ENCODE assay signal across 7 cellular contexts in genomic region chr4:108649863-108650211, GRCh38. TPM values are rescaled to one million over a fixed set of nuclear protein-coding genes. Genes with fewer than 3 reads are reported as not detected.
A peak's percentile ranks its signal among the peaks of the same experiment; 100 is the strongest.
DNase-seq lines count a peak whose midpoint lies in the region; ATAC-seq and TF ChIP-seq lines count a peak whose summit lies in the region.

No MANE protein-coding gene starts in this region.

- POLR2A ChIA-PET in SK-N-SH (lab: Yijun Ruan, JAX): interaction anchor here (1.0 to 2.6 kb wide), 4 partner anchors 11 to 29 kb away, joined by 3 to 18 read pairs (median 6); partner anchors contain the start of gene RPL34

- intact Hi-C loops in tibial artery (cut with DNase I; ENCODE audit: low total_unique reads): loop anchor here (5.0 kb wide), 1 partner anchor 33 kb away; no protein-coding TSS in a partner anchor

- H4K20me1 ChIP-seq in SK-N-SH (ENCODE audit: insufficient read depth): peaks cover 20% of the 10 kb centered on the region

- H3K27me3 ChIP-seq in SK-N-SH (ENCODE audit: insufficient read depth) (no peaks in the 10 kb centered on the region), tibial artery (no peaks in the 10 kb centered on the region)

- H3K4me1 ChIP-seq in SK-N-SH (ENCODE audit: control insufficient read depth in 1 of 2, insufficient read depth in 2 of 2, low read depth in 1 of 2, low read length in 1 of 2) (peaks cover 7 to 8% of the 10 kb centered on the region in 2 experiments), tibial artery (peaks cover 0 to 37% (median 15%) of the 10 kb centered on the region in 4 donors)

- DNase-seq in SK-N-SH (no peak), tibial artery (no peak), NCI-H1105 treated with DMSO at 0.1 percent for 48 hours (lab: John Stamatoyannopoulos, UW) (no peak), NCI-H510A treated with DMSO at 0.1 percent for 48 hours (lab: John Stamatoyannopoulos, UW) (no peak)

- H3K79me2 ChIP-seq in SK-N-SH (ENCODE audit: insufficient read depth): peaks cover 44% of the 10 kb centered on the region

- peak overlapping the region; percentile 91 for H2AFZ ChIP-seq in SK-N-SH (ENCODE audit: low read depth)

- H3K9ac ChIP-seq in SK-N-SH: peak overlapping the region; percentile 89; the same call in 1 of the 2 replicates

- peaks cover 14% of the 10 kb centered on the region for H3F3A ChIP-seq in SK-N-SH (replicated peaks; ENCODE audit: insufficient read depth)

- H3K27ac ChIP-seq in SK-N-SH (ENCODE audit: low read depth in 2 of 2, low read length in 1 of 2) (peak overlapping the region in 1 of 2 experiments; percentile 75; a peak in 2 of 4 replicates), tibial artery (peak overlapping the region in 1 of 2 donors; percentile 96)

- no peak for TF ChIP-seq EP300 in SK-N-SH (IDR thresholded peaks at IDR 0.05; ENCODE audit: borderline replicate concordance in 1 of 2, low read depth in 1 of 2, low read length in 1 of 2)

- peak; percentile 15 for ATAC-seq in GM19023 (IDR thresholded peaks at IDR 0.05; ENCODE audit: unreplicated experiment)
- ATAC-seq in HG02763 (IDR thresholded peaks at IDR 0.05; ENCODE audit: unreplicated experiment): peak; percentile 19

- under 1% methylated on average over 6 of the region's 6 CpGs for WGBS in SK-N-SH (ENCODE audit: low lambda C conversion rate)

- H3K4me2 ChIP-seq in SK-N-SH: peak overlapping the region; percentile 72

- TF ChIP-seq CTCF in SK-N-SH (IDR thresholded peaks at IDR 0.05) (no peak), tibial artery (IDR thresholded peaks at IDR 0.05) (no peak)

- H3K9me3 ChIP-seq in SK-N-SH (no peaks in the 10 kb centered on the region), tibial artery (no peaks in the 10 kb centered on the region)

- TF ChIP-seq RAD21 in SK-N-SH (IDR thresholded peaks at IDR 0.05; ENCODE audit: low read length): no peak

- H3K36me3 ChIP-seq in SK-N-SH (replicated peaks in 1 of 2; ENCODE audit: control insufficient read depth in 1 of 2, insufficient read depth in 2 of 2, low read length in 1 of 2) (peaks cover 3 to 9% of the 10 kb centered on the region in 2 experiments), tibial artery (no peaks in the 10 kb centered on the region)

- H3K9me2 ChIP-seq in SK-N-SH: no peaks in the 10 kb centered on the region

- CTCF ChIA-PET in SK-N-SH (lab: Yijun Ruan, JAX): interaction anchor here (0.6 to 1.4 kb wide), 2 partner anchors 14 to 594 kb away, joined by 3 read pairs; no protein-coding TSS in a partner anchor

- H3K4me3 ChIP-seq in SK-N-SH (ENCODE audit: low read depth in 2 of 2, low read length in 1 of 2): peak overlapping the region; percentile 54 to 96
- peak overlapping the region; percentile 97 for H3K4me3 ChIP-seq in iPS-11a (ENCODE audit: low read depth, low read length)
- peak overlapping the region; percentile 88 to 96 for H3K4me3 ChIP-seq in tibial artery

TF ChIP-seq in SK-N-SH, 30 proteins besides CTCF, POLR2A, EP300 and RAD21:
- TF ChIP-seq MXI1 (IDR thresholded peaks at IDR 0.05; ENCODE audit: low read depth, low read length) (no peak), GATA2 (CRISPR knock-in tag; IDR thresholded peaks at IDR 0.05) (no peak), REST (IDR thresholded peaks at IDR 0.05; ENCODE audit: low read depth, low read length) (no peak), POLR2AphosphoS5 (IDR thresholded peaks at IDR 0.05; ENCODE audit: low read depth, low read length) (no peak), TCF12 (IDR thresholded peaks at IDR 0.05) (no peak), MEF2A (IDR thresholded peaks at IDR 0.05; ENCODE audit: borderline replicate concordance, low read depth) (no peak), SIN3A (IDR thresholded peaks at IDR 0.05; ENCODE audit: borderline replicate concordance, low read depth, low read length) (no peak), PBX3 (IDR thresholded peaks at IDR 0.05) (no peak), RFX5 (IDR thresholded peaks at IDR 0.05; ENCODE audit: low read length) (no peak), GABPA (IDR thresholded peaks at IDR 0.05; ENCODE audit: low read depth) (no peak), TEAD4 (IDR thresholded peaks at IDR 0.05; ENCODE audit: borderline replicate concordance, insufficient read depth) (no peak), RXRA (IDR thresholded peaks at IDR 0.05; ENCODE audit: borderline replicate concordance, low read depth) (no peak), SMC3 (IDR thresholded peaks at IDR 0.05; ENCODE audit: low read depth, low read length) (no peak), RCOR1 (IDR thresholded peaks at IDR 0.05; ENCODE audit: low read length) (no peak), TAF1 (IDR thresholded peaks at IDR 0.05; ENCODE audit: borderline replicate concordance, low read depth, low read length) (no peak), USF2 (IDR thresholded peaks at IDR 0.05; ENCODE audit: borderline replicate concordance, low read depth, low read length) (no peak), NFIC (IDR thresholded peaks at IDR 0.05; ENCODE audit: borderline replicate concordance) (no peak), FOXJ3 (CRISPR knock-in tag; IDR thresholded peaks at IDR 0.05) (no peak), ELF1 (IDR thresholded peaks at IDR 0.05) (no peak)

RNA-seq across cellular contexts. Expression of gene OSTC, which starts 0.6 kb away (rescaled TPM):
- 107 and 134 TPM in 2 replicates for polyA plus RNA-seq in SK-N-SH (2012; rRNA removed)
- 154 and 177 TPM in 2 replicates for polyA plus RNA-seq in SK-N-SH (2012; cell fraction: cytosol; rRNA removed)
- polyA plus RNA-seq in SK-N-SH (2012; cell fraction: nucleus; rRNA removed): 20.1 and 41.9 TPM in 2 replicates

RNA-seq across cellular contexts. Expression of gene RPL34, which starts 29.5 kb away (rescaled TPM):
- 2,955 and 5,356 TPM in 2 replicates for polyA plus RNA-seq in SK-N-SH (2012; rRNA removed)
- 4,630 and 4,724 TPM in 2 replicates for polyA plus RNA-seq in SK-N-SH (2012; cell fraction: cytosol; rRNA removed)
- 692 and 701 TPM in 2 replicates for polyA plus RNA-seq in SK-N-SH (2012; cell fraction: nucleus; rRNA removed)
